In genomic region chr2:119694994-119695521, GRCh38 we compare ENCODE assay signal across 8 cellular contexts. TPM values are rescaled to one million over a fixed set of nuclear protein-coding genes. Genes with fewer than 3 reads are reported as not detected.
DNase-seq lines count a peak whose midpoint lies in the region; ATAC-seq and TF ChIP-seq lines count a peak whose summit lies in the region.

No MANE protein-coding gene starts in this region.

- H3K27ac Mint-ChIP-seq in activated naive CD4-positive, alpha-beta T cell treated with anti-CD3 and anti-CD28 coated beads for 36 hours, result no peak overlapping the region

- H3K36me3 ChIP-seq in OCI-LY7 (ENCODE audit: insufficient read depth, low read length) (no peaks in the 10 kb centered on the region), upper lobe of left lung (no peaks in the 10 kb centered on the region)

- no peak for TF ChIP-seq POLR2A in upper lobe of left lung (IDR thresholded peaks at IDR 0.05)

- H3K27ac ChIP-seq in OCI-LY7 (ENCODE audit: low read depth, low read length, poor library complexity, severe bottlenecking), result no peak overlapping the region
- H3K27ac ChIP-seq in upper lobe of left lung, result peak overlapping the region in 3 of 4 donors; percentile 20 to 72 (median 24)

- no peak for TF ChIP-seq EP300 in upper lobe of left lung (IDR thresholded peaks at IDR 0.05)

- no peaks in the 10 kb centered on the region for H3K9me2 ChIP-seq in OCI-LY7 (ENCODE audit: insufficient read depth, low read length)

- H3K36me3 Mint-ChIP-seq in activated naive CD4-positive, alpha-beta T cell treated with anti-CD3 and anti-CD28 coated beads for 36 hours (ENCODE audit: low read depth), result no peaks in the 10 kb centered on the region

- BruUV-seq in OCI-LY7 (replicated peaks; lab: Mats Ljungman, UMichigan), result no TSS peak

- H3K9me3 ChIP-seq in OCI-LY7 (ENCODE audit: low read length), result no peaks in the 10 kb centered on the region
- no peaks in the 10 kb centered on the region for H3K9me3 ChIP-seq in upper lobe of left lung

- POLR2A ChIA-PET in OCI-LY7 (lab: Charles Lee), result interaction anchor here (0.8 kb wide), 1 partner anchor 15 kb away, joined by 3 read pairs; no protein-coding TSS in a partner anchor

- CTCF ChIA-PET in activated naive CD4-positive, alpha-beta T cell treated with anti-CD3 and anti-CD28 coated beads for 36 hours (lab: Charles Lee), result interaction anchor here (0.9 to 1.7 kb wide), 6 partner anchors 8 to 481 kb away, joined by 3 to 7 read pairs (median 4); no protein-coding TSS in a partner anchor
- CTCF ChIA-PET in OCI-LY7 (lab: Charles Lee; ENCODE audit: unreplicated experiment), result no interaction called here

- no peaks in the 10 kb centered on the region for H4K20me1 ChIP-seq in OCI-LY7 (ENCODE audit: insufficient read depth, low read length)

- H2AFZ ChIP-seq in OCI-LY7 (ENCODE audit: low read length), result no peak overlapping the region

- peaks cover 48% of the 10 kb centered on the region for H3K4me1 Mint-ChIP-seq in activated naive CD4-positive, alpha-beta T cell treated with anti-CD3 and anti-CD28 coated beads for 36 hours (ENCODE audit: low read depth)

- peak overlapping the region; percentile 14; the same call in 1 of the 2 replicates for H3K4me2 ChIP-seq in OCI-LY7 (ENCODE audit: low read length)

- intact Hi-C loops in activated naive CD4-positive, alpha-beta T cell treated with anti-CD3 and anti-CD28 coated beads for 36 hours (cut with micrococcal nuclease), result loop anchor here (5.0 kb wide), 4 partner anchors 232 to 537 kb away; partner anchors contain the start of genes C2orf76, DBI and EPB41L5
- intact Hi-C loops in OCI-LY7 (cut with micrococcal nuclease; ENCODE audit: unreplicated experiment), result loop anchor here (5.0 kb wide), 2 partner anchors 53 to 317 kb away; partner anchors contain the start of gene EPB41L5

- peak; percentile 51 for DNase-seq in activated naive CD4-positive, alpha-beta T cell treated with anti-CD3 and anti-CD28 coated beads for 36 hours
- DNase-seq in activated naive CD4-positive, alpha-beta T cell treated with anti-CD3 and anti-CD28 coated beads, Interleukin-2, amount 50 U/mL, for 16 hours, result no peak
- no peak for DNase-seq in OCI-LY7 (ENCODE audit: low spot score)
- peak; percentile 64 for DNase-seq in fibroblast of pulmonary artery (ENCODE audit: low read depth)
- peak in 1 of 2 donors; percentile 59 for DNase-seq in upper lobe of left lung
- no peak for DNase-seq in NK-92 treated with Interleukin-12 subunit alpha and Interleukin-12 subunit beta, amount 100 ng/mL, for 24 hours (lab: John Stamatoyannopoulos, UW)

- H3K4me3 Mint-ChIP-seq in activated naive CD4-positive, alpha-beta T cell treated with anti-CD3 and anti-CD28 coated beads for 36 hours, result peak overlapping the region; percentile 32

- 32 to 54% methylated on average over 9 of the region's 9 CpGs for WGBS in upper lobe of left lung, 2 donors

- H3K27me3 ChIP-seq in upper lobe of left lung, result no peaks in the 10 kb centered on the region

- no peaks in the 10 kb centered on the region for H3K9me3 Mint-ChIP-seq in activated naive CD4-positive, alpha-beta T cell treated with anti-CD3 and anti-CD28 coated beads for 36 hours

- peaks cover 47% of the 10 kb centered on the region for H3K4me1 ChIP-seq in OCI-LY7 (ENCODE audit: insufficient read depth, low read length, poor library complexity, severe bottlenecking)
- peaks cover 0 to 18% (median 10%) of the 10 kb centered on the region in 4 donors for H3K4me1 ChIP-seq in upper lobe of left lung

- ATAC-seq in upper lobe of left lung (ENCODE audit: low FRiP score in 2 of 2) (peak; percentile 4 to 77), HG03280 (IDR thresholded peaks at IDR 0.05; ENCODE audit: unreplicated experiment) (no peak), GM18868 (IDR thresholded peaks at IDR 0.05; ENCODE audit: unreplicated experiment) (no peak)

- no peak overlapping the region for H3K4me3 ChIP-seq in OCI-LY7 (ENCODE audit: low read depth, low read length, poor library complexity, severe bottlenecking)
- no peak overlapping the region for H3K4me3 ChIP-seq in fibroblast of pulmonary artery (replicated peaks; ENCODE audit: low read depth, low read length)
- peak overlapping the region in 2 of 4 donors; percentile 9 to 17 for H3K4me3 ChIP-seq in upper lobe of left lung

- H3K79me2 ChIP-seq in OCI-LY7 (ENCODE audit: insufficient read depth, low read depth, low read length), result no peaks in the 10 kb centered on the region

- TF ChIP-seq CTCF in OCI-LY7 (conservative IDR thresholded peaks at IDR 0.05; ENCODE audit: low read length) (no peak), fibroblast of pulmonary artery (IDR thresholded peaks at IDR 0.05; ENCODE audit: low read length, missing control alignments) (no peak), upper lobe of left lung (IDR thresholded peaks at IDR 0.05) (no peak)

- H3K27me3 Mint-ChIP-seq in activated naive CD4-positive, alpha-beta T cell treated with anti-CD3 and anti-CD28 coated beads for 36 hours (ENCODE audit: low read depth), result no peaks in the 10 kb centered on the region

RNA-seq across cellular contexts. Expression of gene TMEM177, which starts 16.1 kb away (rescaled TPM):
- 10 to 100 TPM; 11.9 to 13.3 TPM for total RNA-seq in activated naive CD4-positive, alpha-beta T cell treated with anti-CD3 and anti-CD28 coated beads for 36 hours
- 31.8 and 36.7 TPM in 2 replicates for total RNA-seq in OCI-LY7 (2014; rRNA removed; shearing (Covaris generic))
- total RNA-seq in OCI-LY7 (2022) (24.2 and 28.8 TPM in 2 replicates), upper lobe of left lung (1 to 10 TPM; 4.1 to 9.4 (median 6.0) TPM)

Comparison
In these comparisons a context has a peak if more than half of its experiments do, and no peak if none do; other contexts are left out.
1. DNase-seq: peak in activated naive CD4-positive, alpha-beta T cell treated with anti-CD3 and anti-CD28 coated beads for 36 hours (single experiment) and fibroblast of pulmonary artery (single experiment); none in activated naive CD4-positive, alpha-beta T cell treated with anti-CD3 and anti-CD28 coated beads, Interleukin-2, amount 50 U/mL, for 16 hours (single experiment), OCI-LY7 (single experiment) and NK-92 treated with Interleukin-12 subunit alpha and Interleukin-12 subunit beta, amount 100 ng/mL, for 24 hours (single experiment).
2. ATAC-seq: peak in upper lobe of left lung (2 of 2); none in HG03280 (single experiment) and GM18868 (single experiment).